Comparison of ENCODE assay signal across 10 cellular contexts in genomic region chr16:84739349-84740124, GRCh38. TPM values are rescaled to one million over a fixed set of nuclear protein-coding genes. Genes with fewer than 3 reads are reported as not detected.
DNase-seq lines count a peak whose midpoint lies in the region; ATAC-seq and TF ChIP-seq lines count a peak whose summit lies in the region.
"Had no signal": no experiment of that assay in that cellular context is flagged by ENCODE, and none has a peak within 500 bp of the region (broad histone marks: within the 10 kb centered on the region; RNA-seq: fewer than 3 reads in every experiment).

No MANE protein-coding gene starts in this region.

- H3K27me3 ChIP-seq in A673 (replicated peaks; ENCODE audit: insufficient read depth, low read depth, low read length, poor library complexity): no peaks in the 10 kb centered on the region
- H3K27me3 ChIP-seq: ovary had no signal

- H3K4me1 ChIP-seq in A673 (ENCODE audit: insufficient read depth, low read length, poor library complexity, severe bottlenecking): peaks cover 63% of the 10 kb centered on the region

- no peak for ATAC-seq in GM18502 (IDR thresholded peaks at IDR 0.05; ENCODE audit: poor library complexity, unreplicated experiment)

- H3K9me3 ChIP-seq in A673 (ENCODE audit: low read depth, low read length, poor library complexity, severe bottlenecking): no peaks in the 10 kb centered on the region
- H3K9me3 ChIP-seq: ovary had no signal

- intact Hi-C loops in A673 (cut with micrococcal nuclease; ENCODE audit: unreplicated experiment): loop anchor here (5.0 kb wide), 1 partner anchor 233 kb away; no protein-coding TSS in a partner anchor

- no peak overlapping the region for H3K27ac ChIP-seq in A673 (ENCODE audit: low read depth, low read length, poor library complexity, severe bottlenecking)
- H3K27ac ChIP-seq: ovary had no signal

- no peak for TF ChIP-seq CTCF in AG04449 (IDR thresholded peaks at IDR 0.05; ENCODE audit: insufficient read depth, low read length, missing control alignments)
- no peak for TF ChIP-seq CTCF in A673 (conservative IDR thresholded peaks at IDR 0.05; ENCODE audit: low read depth, low read length)

- no TSS peak for BruUV-seq in A673 (replicated peaks; lab: Mats Ljungman, UMichigan)

- CTCF ChIA-PET in AG04449 (lab: Yijun Ruan, JAX) (interaction anchor here (0.8 to 34.5 kb wide), 34 partner anchors 8 to 347 kb away, joined by 3 to 665 read pairs (median 9); partner anchors contain the start of gene KLHL36), A673 (lab: Charles Lee) (interaction anchor here (0.6 to 1.5 kb wide), 5 partner anchors 13 to 628 kb away, joined by 3 to 5 read pairs (median 5); no protein-coding TSS in a partner anchor)

- no peak overlapping the region for H3K4me3 ChIP-seq in AG04449 (ENCODE audit: low read depth, low read length)
- H3K4me3 ChIP-seq in A673 (ENCODE audit: low read depth, low read length, poor library complexity, severe bottlenecking): no peak overlapping the region
- H3K4me3 ChIP-seq: ovary had no signal

- DNase-seq in AG04449 (ENCODE audit: low read depth, low spot score) (peak; percentile 53), HK-2 (ENCODE audit: unreplicated experiment) (peak; percentile 35), amniotic epithelial cell (ENCODE audit: low read depth) (peak; percentile 95), kidney glomerular epithelial cell (lab: John Stamatoyannopoulos, UW) (peak; percentile 71), NCI-H146 treated with DMSO at 0.1 percent for 48 hours (lab: John Stamatoyannopoulos, UW; ENCODE audit: unreplicated experiment) (no peak), A673 (ENCODE audit: low spot score) (no peak), globus pallidus (ENCODE audit: low spot score) (no peak)
- DNase-seq: activated CD8-positive, alpha-beta T cell treated with anti-CD3 and anti-CD28 coated beads for 36 hours; ovary had no signal

- POLR2A ChIA-PET in AG04449 (lab: Yijun Ruan, JAX): interaction anchor here (0.7 to 1.0 kb wide), 2 partner anchors 10 to 14 kb away, joined by 3 read pairs; no protein-coding TSS in a partner anchor
- POLR2A ChIA-PET in A673 (lab: Charles Lee; ENCODE audit: low non-redundant PET): no interaction called here

- peaks cover 3% of the 10 kb centered on the region for H3K36me3 ChIP-seq in A673 (ENCODE audit: insufficient read depth, low read length, poor library complexity, severe bottlenecking)
- H3K36me3 ChIP-seq: ovary had no signal

RNA-seq across cellular contexts. Expression of gene USP10, which starts 39.7 kb away (rescaled TPM):
- 165 and 171 TPM in 2 replicates for total RNA-seq in A673 (2021)

Comparison
In these comparisons a context has a peak if more than half of its experiments do, and no peak if none do; other contexts are left out.
1. DNase-seq: peak in AG04449 (single experiment), HK-2 (single experiment), amniotic epithelial cell (single experiment) and kidney glomerular epithelial cell (single experiment); none in NCI-H146 treated with DMSO at 0.1 percent for 48 hours (single experiment), A673 (single experiment) and globus pallidus (single experiment).